In genomic region chr3:187104956-187105355, GRCh38 we compare ENCODE assay signal across 15 cellular contexts. TPM values are rescaled to one million over a fixed set of nuclear protein-coding genes. Genes with fewer than 3 reads are reported as not detected.
DNase-seq lines count a peak whose midpoint lies in the region; ATAC-seq and TF ChIP-seq lines count a peak whose summit lies in the region.
"Had no signal": no experiment of that assay in that cellular context is flagged by ENCODE, and none has a peak within 500 bp of the region (broad histone marks: within the 10 kb centered on the region; RNA-seq: fewer than 3 reads in every experiment).

No MANE protein-coding gene starts in this region.

- TF ChIP-seq POLR2A in suprapubic skin (IDR thresholded peaks at IDR 0.05): no peak

- no peak overlapping the region for H3K4me3 ChIP-seq in astrocyte of the spinal cord (ENCODE audit: low read depth, low read length)
- peak overlapping the region; percentile 40 for H3K4me3 ChIP-seq in right cardiac atrium (ENCODE audit: low read length)
- H3K4me3 ChIP-seq in suprapubic skin: peak overlapping the region; percentile 5
- H3K4me3 ChIP-seq: BLaER1 treated with 17β-estradiol and CSF1 and Interleukin-3, amounts not matched to agents 10 nM and 100 nM; HAP-1; lower lobe of right lung had no signal

- TF ChIP-seq EP300 in suprapubic skin (IDR thresholded peaks at IDR 0.05): no peak

- WGBS in right cardiac atrium: 44% methylated on average over 8 of the region's 8 CpGs
- 81% methylated on average over 8 of the region's 8 CpGs for whole genome bisulfite sequencing in suprapubic skin

- DNase-seq in HT1080 (ENCODE audit: low read depth): peak; percentile 52
- DNase-seq in astrocyte of the spinal cord (ENCODE audit: low read depth, low spot score): peak; percentile 37
- peak in 2 of 3 donors; percentile 43 to 63 for DNase-seq in right cardiac atrium
- DNase-seq in suprapubic skin (ENCODE audit: low spot score in 2 of 2): no peak
- no peak for DNase-seq in AG08395 (ENCODE audit: low spot score)
- no peak for DNase-seq in globus pallidus (ENCODE audit: low spot score)
- DNase-seq: activated naive CD4-positive, alpha-beta T cell; DMS 273 treated with DMSO at 0.1 percent for 48 hours; lower lobe of right lung; NCI-H1694 treated with DMSO at 0.1 percent for 48 hours; NCI-H510A; substantia nigra had no signal

- H3K27me3 ChIP-seq in right cardiac atrium (ENCODE audit: control insufficient read depth, insufficient read depth): no peaks in the 10 kb centered on the region
- no peaks in the 10 kb centered on the region for H3K27me3 ChIP-seq in suprapubic skin
- H3K27me3 ChIP-seq: BLaER1 treated with 17β-estradiol and CSF1 and Interleukin-3, amounts not matched to agents 10 nM and 100 nM had no signal

- H3K27ac ChIP-seq in right cardiac atrium (ENCODE audit: low read length) (peak overlapping the region; percentile 70), suprapubic skin (no peak overlapping the region)
- H3K27ac ChIP-seq: BLaER1 treated with 17β-estradiol and CSF1 and Interleukin-3, amounts not matched to agents 10 nM and 100 nM; lower lobe of right lung had no signal

- in situ Hi-C loops in astrocyte of the spinal cord (cut with HindIII; ENCODE audit: low sequenced_read_pairs): no loop called here

- ATAC-seq in right cardiac atrium (peak; percentile 27 to 34), HG03520 (IDR thresholded peaks at IDR 0.05; ENCODE audit: unreplicated experiment) (no peak)
- ATAC-seq: lower lobe of right lung had no signal

- peaks cover 10% of the 10 kb centered on the region for H3K4me1 ChIP-seq in right cardiac atrium (ENCODE audit: control insufficient read depth, insufficient read depth, low read length)
- peaks cover 13% of the 10 kb centered on the region for H3K4me1 ChIP-seq in suprapubic skin

- intact Hi-C loops in right cardiac atrium (cut with DNase I): loop anchor here in 1 of 4 donors (10.0 kb wide), 1 partner anchor 170 kb away; the partner anchor contains the start of gene ST6GAL1

- H3K9me3 ChIP-seq in right cardiac atrium (ENCODE audit: control insufficient read depth, low read length) (no peaks in the 10 kb centered on the region), suprapubic skin (no peaks in the 10 kb centered on the region)
- H3K9me3 ChIP-seq: HAP-1, lower lobe of right lung had no signal

- H3K36me3 ChIP-seq in suprapubic skin: no peaks in the 10 kb centered on the region
- H3K36me3 ChIP-seq: BLaER1 treated with 17β-estradiol and CSF1 and Interleukin-3, amounts not matched to agents 10 nM and 100 nM; HAP-1; lower lobe of right lung had no signal

- no peak for TF ChIP-seq CTCF in astrocyte of the spinal cord (IDR thresholded peaks at IDR 0.05; ENCODE audit: low read depth, low read length)
- TF ChIP-seq CTCF in suprapubic skin (IDR thresholded peaks at IDR 0.05): no peak

RNA-seq across cellular contexts. Expression of gene RPL39L, which starts 34.3 kb away (rescaled TPM):
- total RNA-seq in HT1080 (2014; rRNA removed; shearing (Covaris generic)): not detected in 2 replicates
- polyA plus RNA-seq in HT1080 (2015; cell fraction: cytosol; rRNA removed): not detected in 2 replicates
- not detected in 2 replicates for polyA plus RNA-seq in HT1080 (2015; cell fraction: nucleus; rRNA removed)
- total RNA-seq in right cardiac atrium (1 to 10 TPM; 7.0 to 8.8 (median 8.5) TPM), suprapubic skin (10 to 100 TPM in 3 of 4 donors, 1 to 10 TPM in 1; 7.1 to 12.2 (median 11.0) TPM)
- polyA plus RNA-seq in right cardiac atrium: 8.1 TPM

Comparison
In these comparisons a context has a peak if more than half of its experiments do, and no peak if none do; other contexts are left out.
1. DNase-seq: peak in HT1080 (single experiment), astrocyte of the spinal cord (single experiment) and right cardiac atrium (2 of 3); none in suprapubic skin (0 of 2), AG08395 (single experiment) and globus pallidus (single experiment).